ENCODE assay signal across 10 cellular contexts in the genomic region with DNA sequence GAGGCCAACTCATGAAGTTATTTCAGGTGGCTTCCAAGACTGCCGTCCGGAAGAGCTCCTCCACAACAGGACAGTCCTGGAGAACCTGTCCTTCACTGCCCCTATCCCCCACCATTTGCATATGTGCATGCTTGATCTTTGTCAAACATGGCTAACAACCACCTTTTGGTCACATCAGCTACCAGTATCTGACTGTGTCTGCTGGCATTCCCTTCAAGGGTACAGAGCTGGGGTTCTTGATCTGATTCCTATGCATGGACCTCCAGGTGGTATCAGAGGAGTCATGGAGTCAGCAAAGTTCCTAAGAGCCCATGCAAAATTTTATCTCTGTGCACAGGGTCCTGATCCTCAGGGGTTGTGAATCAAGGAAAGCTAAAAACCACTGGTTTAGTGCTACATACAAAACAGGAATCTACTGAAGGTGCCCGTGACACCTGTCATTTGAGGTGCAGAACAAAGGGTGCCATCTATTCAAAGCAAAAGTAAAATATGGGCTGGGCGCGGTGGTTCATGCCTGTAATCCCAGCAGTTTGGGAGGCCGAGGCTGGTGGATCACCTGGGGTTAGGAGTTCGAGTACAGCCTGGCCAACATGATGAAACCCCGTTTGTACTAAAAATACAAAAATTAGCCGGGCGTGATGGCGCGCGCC. TPM values are rescaled to one million over a fixed set of nuclear protein-coding genes. Genes with fewer than 3 reads are reported as not detected.
DNase-seq lines count a peak whose midpoint lies in the region; ATAC-seq and TF ChIP-seq lines count a peak whose summit lies in the region.
"Had no signal": no experiment of that assay in that cellular context is flagged by ENCODE, and none has a peak within 500 bp of the region (broad histone marks: within the 10 kb centered on the region; RNA-seq: fewer than 3 reads in every experiment).

No MANE protein-coding gene starts in this region.

- no peak overlapping the region for H3K4ac ChIP-seq in trophoblast cell (ENCODE audit: low read depth, low read length)

- peak overlapping the region; percentile 86 for H3K4me3 ChIP-seq in OCI-LY7 (ENCODE audit: low read depth, low read length, poor library complexity, severe bottlenecking)
- no peak overlapping the region for H3K4me3 ChIP-seq in colonic mucosa
- no peak overlapping the region for H3K4me3 ChIP-seq in trophoblast cell (ENCODE audit: low read depth, low read length)

- no peak overlapping the region for H2AFZ ChIP-seq in OCI-LY7 (ENCODE audit: low read length)
- no peak overlapping the region for H2AFZ ChIP-seq in trophoblast cell (ENCODE audit: insufficient read depth, low read length, poor library complexity)

- H3K9ac ChIP-seq in colonic mucosa (ENCODE audit: low read depth in 2 of 2, low read length in 2 of 2) (peak overlapping the region in 1 of 2 donors; percentile 92), trophoblast cell (ENCODE audit: low read length) (no peak overlapping the region)

- H3K18ac ChIP-seq in trophoblast cell (ENCODE audit: low read length): no peak overlapping the region

- H3K27me3 ChIP-seq in colonic mucosa (no peaks in the 10 kb centered on the region), trophoblast cell (ENCODE audit: insufficient read depth, low read length) (no peaks in the 10 kb centered on the region)

- CTCF ChIA-PET in OCI-LY7 (lab: Charles Lee; ENCODE audit: unreplicated experiment): interaction anchor here (0.6 kb wide), 1 partner anchor 691 kb away, joined by 3 read pairs; no protein-coding TSS in a partner anchor

- no peak overlapping the region for H2BK5ac ChIP-seq in trophoblast cell (ENCODE audit: low read depth, low read length, poor library complexity)

- ATAC-seq in HG02870 (IDR thresholded peaks at IDR 0.05; ENCODE audit: unreplicated experiment) (no peak), GM21423 (IDR thresholded peaks at IDR 0.05; ENCODE audit: unreplicated experiment) (no peak)

- H4K91ac ChIP-seq in trophoblast cell (ENCODE audit: low read depth, low read length): no peak overlapping the region

- intact Hi-C loops in OCI-LY7 (cut with micrococcal nuclease; ENCODE audit: unreplicated experiment) (no loop called here), colonic mucosa (cut with DNase I) (no loop called here)

- no peaks in the 10 kb centered on the region for H3K9me2 ChIP-seq in OCI-LY7 (ENCODE audit: insufficient read depth, low read length)

- BruUV-seq in OCI-LY7 (replicated peaks; lab: Mats Ljungman, UMichigan): no TSS peak

- peaks cover 35% of the 10 kb centered on the region for H4K20me1 ChIP-seq in OCI-LY7 (ENCODE audit: insufficient read depth, low read length)

- DNase-seq in activated CD4-positive, alpha-beta T cell treated with anti-CD3 and anti-CD28 coated beads for 48 hours: peak; percentile 27
- DNase-seq in activated CD4-positive, alpha-beta T cell treated with anti-CD3 and anti-CD28 coated beads, Interleukin-2, amount 50 U/mL, for 4 hours: no peak
- no peak for DNase-seq in OCI-LY7 (ENCODE audit: low spot score)
- DNase-seq in colonic mucosa: no peak
- peak; percentile 93 to 96 for DNase-seq in trophoblast cell
- DNase-seq in DMS79 treated with DMSO at 0.1 percent for 48 hours (lab: John Stamatoyannopoulos, UW): no peak
- DNase-seq: foreskin melanocyte, NCI-H1694 treated with DMSO at 0.1 percent for 48 hours had no signal

- H2BK120ac ChIP-seq in trophoblast cell (ENCODE audit: insufficient read depth, low read length, poor library complexity): no peak overlapping the region

- no CpG with 5 or more reads among the region's 13 CpGs for WGBS in trophoblast cell (ENCODE audit: extremely low coverage, insufficient coverage, insufficient read length)

- no peak overlapping the region for H3K23ac ChIP-seq in trophoblast cell (ENCODE audit: low read length)

- POLR2A ChIA-PET in OCI-LY7 (lab: Charles Lee): interaction anchor here (0.6 to 2.1 kb wide), 4 partner anchors 16 to 50 kb away, joined by 3 to 11 read pairs (median 5); no protein-coding TSS in a partner anchor

- H3K4me2 ChIP-seq in OCI-LY7 (ENCODE audit: low read length): peak overlapping the region; percentile 88
- H3K4me2 ChIP-seq in trophoblast cell (ENCODE audit: low read length): no peak overlapping the region

- H3K79me1 ChIP-seq in trophoblast cell (ENCODE audit: low read length): peaks cover 4% of the 10 kb centered on the region

- TF ChIP-seq CTCF in OCI-LY7 (conservative IDR thresholded peaks at IDR 0.05; ENCODE audit: low read length) (peak; percentile 22; the same call in 1 of the 2 replicates), colonic mucosa (IDR thresholded peaks at IDR 0.05) (no peak)

- peaks cover 2% of the 10 kb centered on the region; the same call in 1 of the 2 replicates for H3K9me3 ChIP-seq in OCI-LY7 (ENCODE audit: low read length)
- H3K9me3 ChIP-seq in colonic mucosa: no peaks in the 10 kb centered on the region
- no peaks in the 10 kb centered on the region for H3K9me3 ChIP-seq in trophoblast cell (ENCODE audit: insufficient read depth, low read depth, low read length)

- no peak overlapping the region for H4K8ac ChIP-seq in trophoblast cell (ENCODE audit: low read depth, low read length)

- no peak overlapping the region for H4K12ac ChIP-seq in trophoblast cell (ENCODE audit: low read depth, low read length)

- H3K27ac ChIP-seq in OCI-LY7 (ENCODE audit: low read depth, low read length, poor library complexity, severe bottlenecking) (no peak overlapping the region), colonic mucosa (peak overlapping the region; percentile 88), trophoblast cell (ENCODE audit: low read depth, low read length) (no peak overlapping the region)

- H3K14ac ChIP-seq in trophoblast cell (ENCODE audit: low read length): no peak overlapping the region

- no peak overlapping the region for H2AK5ac ChIP-seq in trophoblast cell (ENCODE audit: low read length)

- H3K79me2 ChIP-seq in OCI-LY7 (ENCODE audit: insufficient read depth, low read depth, low read length) (peaks cover 85% of the 10 kb centered on the region), trophoblast cell (ENCODE audit: control insufficient read depth, insufficient read depth, low read length, poor library complexity) (peaks cover 9% of the 10 kb centered on the region)

- H2BK12ac ChIP-seq in trophoblast cell (ENCODE audit: low read length): no peak overlapping the region

- H3K4me1 ChIP-seq in OCI-LY7 (ENCODE audit: insufficient read depth, low read length, poor library complexity, severe bottlenecking): peaks cover 49% of the 10 kb centered on the region
- H3K4me1 ChIP-seq in colonic mucosa: peaks cover 6% of the 10 kb centered on the region
- peaks cover 4 to 5% of the 10 kb centered on the region in 2 experiments for H3K4me1 ChIP-seq in trophoblast cell (ENCODE audit: control insufficient read depth in 1 of 2, insufficient read depth in 2 of 2, low read length in 2 of 2)

- peaks cover 20% of the 10 kb centered on the region for H3K36me3 ChIP-seq in OCI-LY7 (ENCODE audit: insufficient read depth, low read length)
- H3K36me3 ChIP-seq in colonic mucosa: no peaks in the 10 kb centered on the region
- no peaks in the 10 kb centered on the region for H3K36me3 ChIP-seq in trophoblast cell (ENCODE audit: control insufficient read depth in 1 of 2, insufficient read depth in 2 of 2, low read length in 2 of 2)

RNA-seq across cellular contexts. Expression of a gene that starts 3.8 kb away (rescaled TPM):
- 8.3 and 11.4 TPM in 2 replicates for total RNA-seq in OCI-LY7 (2014; rRNA removed; shearing (Covaris generic))
- total RNA-seq in OCI-LY7 (2022) (29.7 and 30.6 TPM in 2 replicates), colonic mucosa (10 to 100 TPM; 25.7 to 34.9 TPM)
- polyA plus RNA-seq in trophoblast cell (2013): 9.9 and 10.1 TPM in 2 replicates

RNA-seq across cellular contexts. Expression of a gene that starts 34.6 kb away (rescaled TPM):
- total RNA-seq in OCI-LY7 (2014; rRNA removed; shearing (Covaris generic)): 4.0 and 8.7 TPM in 2 replicates
- 19.9 and 21.0 TPM in 2 replicates for total RNA-seq in OCI-LY7 (2022)
- total RNA-seq in colonic mucosa: 10 to 100 TPM in 1 of 2 donors, 1 to 10 TPM in 1; 9.2 to 10.2 TPM
- polyA plus RNA-seq in trophoblast cell (2013): 17.6 and 19.3 TPM in 2 replicates

Comparison
In these comparisons a context has a peak if more than half of its experiments do, and no peak if none do; other contexts are left out.
1. DNase-seq: peak in activated CD4-positive, alpha-beta T cell treated with anti-CD3 and anti-CD28 coated beads for 48 hours (single experiment) and trophoblast cell (2 of 2); none in activated CD4-positive, alpha-beta T cell treated with anti-CD3 and anti-CD28 coated beads, Interleukin-2, amount 50 U/mL, for 4 hours (0 of 2), OCI-LY7 (single experiment), colonic mucosa (single experiment) and DMS79 treated with DMSO at 0.1 percent for 48 hours (single experiment).